In genomic region chr1:235648954-235649721, GRCh38 we compare ENCODE assay signal across 8 cellular contexts. TPM values are rescaled to one million over a fixed set of nuclear protein-coding genes. Genes with fewer than 3 reads are reported as not detected.
DNase-seq lines count a peak whose midpoint lies in the region; ATAC-seq and TF ChIP-seq lines count a peak whose summit lies in the region.

No MANE protein-coding gene starts in this region.

- DNase-seq in AG08395 (ENCODE audit: low spot score) (peak; percentile 74), kidney glomerular epithelial cell (lab: John Stamatoyannopoulos, UW) (peak; percentile 25), SKM-1 (lab: John Stamatoyannopoulos, UW; ENCODE audit: unreplicated experiment) (no peak)
- DNase-seq in central memory CD4-positive, alpha-beta T cell: peak; percentile 59
- DNase-seq in stimulated activated CD4-positive, alpha-beta T cell treated with anti-CD3 and anti-CD28 coated beads, Interleukin-2, amount 100 ng/mL, for 24 hours: peak; percentile 59 to 64

- peaks cover 2% of the 10 kb centered on the region for H3K36me3 Mint-ChIP-seq in IgD-negative memory B cell

- H3K4me1 Mint-ChIP-seq in IgD-negative memory B cell: peaks cover 10 to 15% (median 11%) of the 10 kb centered on the region in 3 donors

- H3K27ac Mint-ChIP-seq in IgD-negative memory B cell: peak overlapping the region; percentile 35 to 43 (median 35)

- TF ChIP-seq CTCF in VCaP (conservative IDR thresholded peaks at IDR 0.05): no peak

- H3K4me3 Mint-ChIP-seq in IgD-negative memory B cell: peak overlapping the region; percentile 82 to 93 (median 88)

- peaks cover 56% of the 10 kb centered on the region for H3K27me3 Mint-ChIP-seq in IgD-negative memory B cell

- peaks cover 3 to 11% (median 10%) of the 10 kb centered on the region in 3 donors for H3K9me3 Mint-ChIP-seq in IgD-negative memory B cell

- H3K27ac ChIP-seq in VCaP: peak overlapping the region; percentile 90

- peak; percentile 52 for ATAC-seq in GM19025 (IDR thresholded peaks at IDR 0.05; ENCODE audit: low read depth, unreplicated experiment)

RNA-seq across cellular contexts. Expression of gene GNG4, which starts 0.4 kb away (rescaled TPM):
- not detected for polyA plus RNA-seq in IgD-negative memory B cell
